Comparison of ENCODE assay signal across 17 cellular contexts in genomic region chr4:165606465-165607205, GRCh38.
DNase-seq lines count a peak whose midpoint lies in the region; ATAC-seq and TF ChIP-seq lines count a peak whose summit lies in the region.
"Had no signal": no experiment of that assay in that cellular context is flagged by ENCODE, and none has a peak within 500 bp of the region (broad histone marks: within the 10 kb centered on the region; RNA-seq: fewer than 3 reads in every experiment).

No MANE protein-coding gene starts in this region.

- H3K4me3 Mint-ChIP-seq in progenitor cell of endocrine pancreas (ENCODE audit: low read depth) (no peak overlapping the region), WTC11 (no peak overlapping the region)
- H3K4me3 Mint-ChIP-seq: CD4-positive, alpha-beta T cell; HFFc6 had no signal

- peak overlapping the region; percentile 9 for H3K27ac Mint-ChIP-seq in progenitor cell of endocrine pancreas
- H3K27ac Mint-ChIP-seq in WTC11, result no peak overlapping the region
- H3K27ac Mint-ChIP-seq: CD4-positive, alpha-beta T cell; HFFc6 had no signal

- H3K27me3 Mint-ChIP-seq in progenitor cell of endocrine pancreas (no peaks in the 10 kb centered on the region), WTC11 (ENCODE audit: low read depth) (no peaks in the 10 kb centered on the region; the same call in 1 of the 2 replicates)

- DNase-seq in NCI-H748 (lab: John Stamatoyannopoulos, UW; ENCODE audit: unreplicated experiment), result peak; percentile 34
- no peak for DNase-seq in NCI-H748 treated with DMSO at 0.1 percent for 48 hours (lab: John Stamatoyannopoulos, UW)
- peak; percentile 63 for DNase-seq in LHCN-M2 (ENCODE audit: low read depth)
- DNase-seq in NCI-H774 (lab: John Stamatoyannopoulos, UW), result peak; percentile 1
- no peak for DNase-seq in progenitor cell of endocrine pancreas (ENCODE audit: low spot score, unreplicated experiment)
- DNase-seq in WTC11 (ENCODE audit: low spot score), result no peak
- DNase-seq: ACHN; Caco-2; CD4-positive, alpha-beta T cell; DMS79 treated with DMSO at 0.1 percent for 48 hours; GF-D8; GOT3; H7; HFFc6 had no signal

- CTCF ChIA-PET in WTC11 (lab: Charles Lee), result no interaction called here

- H3K4me1 Mint-ChIP-seq in progenitor cell of endocrine pancreas (ENCODE audit: low read depth) (peaks cover 2% of the 10 kb centered on the region), WTC11 (peaks cover 22% of the 10 kb centered on the region)

- H3K9me3 Mint-ChIP-seq in progenitor cell of endocrine pancreas (ENCODE audit: low read depth) (no peaks in the 10 kb centered on the region), WTC11 (peaks cover 4% of the 10 kb centered on the region)
- H3K9me3 Mint-ChIP-seq: CD4-positive, alpha-beta T cell had no signal

- POLR2A ChIA-PET in WTC11 (lab: Charles Lee), result no interaction called here

- ATAC-seq in WTC11, result no peak
- no peak for ATAC-seq in HG03571 (IDR thresholded peaks at IDR 0.05; ENCODE audit: unreplicated experiment)
- no peak for ATAC-seq in GM18870 (IDR thresholded peaks at IDR 0.05; ENCODE audit: unreplicated experiment)
- ATAC-seq: HCT116 had no signal

- TF ChIP-seq CTCF in progenitor cell of endocrine pancreas (IDR thresholded peaks at IDR 0.05; ENCODE audit: unreplicated experiment) (no peak), WTC11 (IDR thresholded peaks at IDR 0.05) (no peak)

- H3K36me3 Mint-ChIP-seq in progenitor cell of endocrine pancreas (ENCODE audit: insufficient read depth) (no peaks in the 10 kb centered on the region), WTC11 (no peaks in the 10 kb centered on the region)

TF ChIP-seq in WTC11, 78 proteins besides CTCF, POLR2A, EP300 and RAD21:
- TF ChIP-seq EMX1 (CRISPR knock-in tag; IDR thresholded peaks at IDR 0.05), result no peak
- TF ChIP-seq ZNF232 (CRISPR knock-in tag; IDR thresholded peaks at IDR 0.05), result no peak
- TF ChIP-seq, protein P1, sequence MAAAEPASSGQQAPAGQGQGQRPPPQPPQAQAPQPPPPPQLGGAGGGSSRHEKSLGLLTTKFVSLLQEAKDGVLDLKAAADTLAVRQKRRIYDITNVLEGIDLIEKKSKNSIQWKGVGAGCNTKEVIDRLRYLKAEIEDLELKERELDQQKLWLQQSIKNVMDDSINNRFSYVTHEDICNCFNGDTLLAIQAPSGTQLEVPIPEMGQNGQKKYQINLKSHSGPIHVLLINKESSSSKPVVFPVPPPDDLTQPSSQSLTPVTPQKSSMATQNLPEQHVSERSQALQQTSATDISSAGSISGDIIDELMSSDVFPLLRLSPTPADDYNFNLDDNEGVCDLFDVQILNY (CRISPR knock-in tag; IDR thresholded peaks at IDR 0.05), result no peak
- no peak for TF ChIP-seq ELF4 (CRISPR knock-in tag; IDR thresholded peaks at IDR 0.05; ENCODE audit: low read depth)
- TF ChIP-seq KAT7 (CRISPR knock-in tag; IDR thresholded peaks at IDR 0.05; ENCODE audit: borderline replicate concordance), result no peak
- no peak for TF ChIP-seq TCF7 (CRISPR knock-in tag; IDR thresholded peaks at IDR 0.05; ENCODE audit: low read depth)
- TF ChIP-seq, protein P2, sequence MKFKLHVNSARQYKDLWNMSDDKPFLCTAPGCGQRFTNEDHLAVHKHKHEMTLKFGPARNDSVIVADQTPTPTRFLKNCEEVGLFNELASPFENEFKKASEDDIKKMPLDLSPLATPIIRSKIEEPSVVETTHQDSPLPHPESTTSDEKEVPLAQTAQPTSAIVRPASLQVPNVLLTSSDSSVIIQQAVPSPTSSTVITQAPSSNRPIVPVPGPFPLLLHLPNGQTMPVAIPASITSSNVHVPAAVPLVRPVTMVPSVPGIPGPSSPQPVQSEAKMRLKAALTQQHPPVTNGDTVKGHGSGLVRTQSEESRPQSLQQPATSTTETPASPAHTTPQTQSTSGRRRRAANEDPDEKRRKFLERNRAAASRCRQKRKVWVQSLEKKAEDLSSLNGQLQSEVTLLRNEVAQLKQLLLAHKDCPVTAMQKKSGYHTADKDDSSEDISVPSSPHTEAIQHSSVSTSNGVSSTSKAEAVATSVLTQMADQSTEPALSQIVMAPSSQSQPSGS (CRISPR knock-in tag; IDR thresholded peaks at IDR 0.05; ENCODE audit: borderline replicate concordance, low read depth), result no peak
- TF ChIP-seq FOXP1 (CRISPR knock-in tag; IDR thresholded peaks at IDR 0.05; ENCODE audit: borderline replicate concordance), result no peak
- TF ChIP-seq ATF1 (CRISPR knock-in tag; IDR thresholded peaks at IDR 0.05), result no peak
- no peak for TF ChIP-seq GABPB1 (CRISPR knock-in tag; IDR thresholded peaks at IDR 0.05)
- no peak for TF ChIP-seq ZNF138 (CRISPR knock-in tag; conservative IDR thresholded peaks at IDR 0.05)
- no peak for TF ChIP-seq RORB (CRISPR knock-in tag; IDR thresholded peaks at IDR 0.05)
- TF ChIP-seq, protein P3, sequence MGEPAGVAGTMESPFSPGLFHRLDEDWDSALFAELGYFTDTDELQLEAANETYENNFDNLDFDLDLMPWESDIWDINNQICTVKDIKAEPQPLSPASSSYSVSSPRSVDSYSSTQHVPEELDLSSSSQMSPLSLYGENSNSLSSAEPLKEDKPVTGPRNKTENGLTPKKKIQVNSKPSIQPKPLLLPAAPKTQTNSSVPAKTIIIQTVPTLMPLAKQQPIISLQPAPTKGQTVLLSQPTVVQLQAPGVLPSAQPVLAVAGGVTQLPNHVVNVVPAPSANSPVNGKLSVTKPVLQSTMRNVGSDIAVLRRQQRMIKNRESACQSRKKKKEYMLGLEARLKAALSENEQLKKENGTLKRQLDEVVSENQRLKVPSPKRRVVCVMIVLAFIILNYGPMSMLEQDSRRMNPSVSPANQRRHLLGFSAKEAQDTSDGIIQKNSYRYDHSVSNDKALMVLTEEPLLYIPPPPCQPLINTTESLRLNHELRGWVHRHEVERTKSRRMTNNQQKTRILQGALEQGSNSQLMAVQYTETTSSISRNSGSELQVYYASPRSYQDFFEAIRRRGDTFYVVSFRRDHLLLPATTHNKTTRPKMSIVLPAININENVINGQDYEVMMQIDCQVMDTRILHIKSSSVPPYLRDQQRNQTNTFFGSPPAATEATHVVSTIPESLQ (CRISPR knock-in tag; IDR thresholded peaks at IDR 0.05), result no peak

Comparison
In these comparisons a context has a peak if more than half of its experiments do, and no peak if none do; other contexts are left out.
1. DNase-seq: peak in NCI-H748 (single experiment), LHCN-M2 (single experiment) and NCI-H774 (single experiment); none in NCI-H748 treated with DMSO at 0.1 percent for 48 hours (single experiment), progenitor cell of endocrine pancreas (single experiment) and WTC11 (single experiment).